27 cellular contexts compared by ENCODE assay signal in the genomic region with DNA sequence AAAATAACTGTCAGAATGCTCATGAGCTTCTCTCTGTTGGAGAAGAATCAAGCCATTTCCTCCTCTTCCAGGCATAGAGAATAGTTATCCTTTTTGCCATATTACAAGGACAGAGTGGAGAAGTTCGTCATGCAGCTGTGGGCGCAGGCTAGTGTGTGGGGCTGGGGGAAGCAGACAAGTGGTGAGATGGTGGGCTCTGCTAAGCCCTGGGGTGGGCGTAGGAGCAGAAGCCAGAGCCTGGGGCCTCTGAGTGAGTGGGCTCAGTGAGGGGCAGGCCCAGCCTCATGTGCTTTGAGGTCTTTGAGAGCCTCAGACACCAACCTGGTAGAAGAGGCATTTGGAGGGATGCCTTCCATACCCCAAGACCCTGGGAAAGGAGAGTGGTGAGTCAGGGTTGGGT. TPM values are rescaled to one million over a fixed set of nuclear protein-coding genes. Genes with fewer than 3 reads are reported as not detected.
DNase-seq lines count a peak whose midpoint lies in the region; ATAC-seq, FAIRE-seq and TF ChIP-seq lines count a peak whose summit lies in the region.
"Had no signal": no experiment of that assay in that cellular context is flagged by ENCODE, and none has a peak within 500 bp of the region (broad histone marks: within the 10 kb centered on the region; RNA-seq: fewer than 3 reads in every experiment).

No MANE protein-coding gene starts in this region.

- no peaks in the 10 kb centered on the region for H3K9me3 ChIP-seq in neural progenitor cell (ENCODE audit: low read depth)
- no peaks in the 10 kb centered on the region for H3K9me3 ChIP-seq in left ventricle myocardium inferior (replicated peaks)
- H3K9me3 ChIP-seq: tibial nerve had no signal

- peaks cover 100% of the 10 kb centered on the region for H3K79me2 ChIP-seq in neural progenitor cell (ENCODE audit: low read depth)

- DNase-seq in GM12891 (ENCODE audit: insufficient read length, low spot score) (no peak), HFFc6 (no peak), neural progenitor cell (ENCODE audit: low spot score) (no peak), HPDE6-E6E7 (ENCODE audit: extremely low spot score) (no peak), left ventricle myocardium inferior (no peak), KG1 (lab: John Stamatoyannopoulos, UW) (no peak), OCI-M1 (lab: John Stamatoyannopoulos, UW) (no peak)
- no peak for DNase-seq in central memory CD8-positive, alpha-beta T cell (ENCODE audit: low spot score in 2 of 2)
- DNase-seq: activated CD4-positive, alpha-beta T cell treated with anti-CD3 and anti-CD28 coated beads for 4 hours; activated CD8-positive, alpha-beta memory T cell treated with anti-CD3 and anti-CD28 coated beads, Interleukin-2, amount 50 U/mL, for 48 hours; CD4-positive, CD25-positive, alpha-beta regulatory T cell; DMS153; dorsolateral prefrontal cortex; head of caudate nucleus; mesendoderm; NCI-H1092 treated with DMSO at 0.1 percent for 48 hours; NCI-H2029 treated with DMSO at 0.1 percent for 48 hours; NCI-H226; NCI-H774; PC-3; SHP77; stimulated activated CD4-positive, alpha-beta T cell treated with anti-CD3 and anti-CD28 coated beads, Interleukin-1b, Interleukin-23, amount 100 ng/mL, for 48 hours; stimulated activated naive CD4-positive, alpha-beta T cell treated with Interleukin-2 at 50 U/mL for 16 hours; T-cell had no signal

- H3K36me3 ChIP-seq in neural progenitor cell (no peaks in the 10 kb centered on the region), left ventricle myocardium inferior (no peaks in the 10 kb centered on the region)
- H3K36me3 ChIP-seq: tibial nerve had no signal

- H3K4me3 ChIP-seq in neural progenitor cell, result no peak overlapping the region
- no peak overlapping the region for H3K4me3 ChIP-seq in left ventricle myocardium inferior
- H3K4me3 ChIP-seq: tibial nerve had no signal

- 0 out of 2 replicates have a peak, but pooled peaks have one; percentile 7 for TF ChIP-seq POLR2A in GM12891 (IDR thresholded peaks at IDR 0.05; ENCODE audit: low read depth, low read length)

- H4K20me1 ChIP-seq in neural progenitor cell (ENCODE audit: low read depth), result peaks cover 94% of the 10 kb centered on the region

- H3K4me1 ChIP-seq in neural progenitor cell (peaks cover 8% of the 10 kb centered on the region), left ventricle myocardium inferior (peaks cover 93% of the 10 kb centered on the region)

- H3K9ac ChIP-seq in neural progenitor cell, result no peak overlapping the region

- no peaks in the 10 kb centered on the region for H3K9me3 Mint-ChIP-seq in HFFc6
- no peaks in the 10 kb centered on the region for H3K9me3 Mint-ChIP-seq in central memory CD8-positive, alpha-beta T cell
- no peaks in the 10 kb centered on the region for H3K9me3 Mint-ChIP-seq in neural progenitor cell
- H3K9me3 Mint-ChIP-seq: CD4-positive, CD25-positive, alpha-beta regulatory T cell; T-cell had no signal

- H3F3A ChIP-seq in neural progenitor cell (ENCODE audit: low read depth), result no peaks in the 10 kb centered on the region

- intact Hi-C loops in left ventricle myocardium inferior (cut with micrococcal nuclease), result no loop called here

- no peak overlapping the region for H2AFZ ChIP-seq in neural progenitor cell (replicated peaks)

- no peak overlapping the region for H3K4me3 Mint-ChIP-seq in HFFc6
- no peak overlapping the region for H3K4me3 Mint-ChIP-seq in central memory CD8-positive, alpha-beta T cell
- no peak overlapping the region for H3K4me3 Mint-ChIP-seq in neural progenitor cell

- H3K27me3 ChIP-seq in neural progenitor cell, result no peaks in the 10 kb centered on the region
- H3K27me3 ChIP-seq in left ventricle myocardium inferior (ENCODE audit: low read depth), result no peaks in the 10 kb centered on the region
- H3K27me3 ChIP-seq: dorsolateral prefrontal cortex, tibial nerve had no signal

- H3K27me3 Mint-ChIP-seq in HFFc6 (ENCODE audit: insufficient read depth) (peaks cover 1% of the 10 kb centered on the region), neural progenitor cell (ENCODE audit: insufficient read depth, low read depth) (no peaks in the 10 kb centered on the region)
- no peaks in the 10 kb centered on the region for H3K27me3 Mint-ChIP-seq in central memory CD8-positive, alpha-beta T cell
- H3K27me3 Mint-ChIP-seq: CD4-positive, CD25-positive, alpha-beta regulatory T cell; progenitor cell of endocrine pancreas; T-cell had no signal

- no peaks in the 10 kb centered on the region; the same call in 1 of the 2 replicates for H3K36me3 Mint-ChIP-seq in HFFc6 (ENCODE audit: low read depth)
- H3K36me3 Mint-ChIP-seq in central memory CD8-positive, alpha-beta T cell (ENCODE audit: insufficient read depth), result peaks cover 5% of the 10 kb centered on the region
- H3K36me3 Mint-ChIP-seq in neural progenitor cell, result peaks cover 20% of the 10 kb centered on the region

- H3K4me1 Mint-ChIP-seq in HFFc6 (ENCODE audit: low read depth), result peaks cover 39% of the 10 kb centered on the region
- peaks cover 60% of the 10 kb centered on the region for H3K4me1 Mint-ChIP-seq in central memory CD8-positive, alpha-beta T cell
- H3K4me1 Mint-ChIP-seq in neural progenitor cell, result peaks cover 43% of the 10 kb centered on the region

- H3K4me2 ChIP-seq in neural progenitor cell, result no peak overlapping the region

- H3K27ac ChIP-seq in neural progenitor cell, result no peak overlapping the region
- no peak overlapping the region for H3K27ac ChIP-seq in left ventricle myocardium inferior (replicated peaks)
- H3K27ac ChIP-seq: tibial nerve had no signal

- ATAC-seq in central memory CD8-positive, alpha-beta T cell (replicated peaks; ENCODE audit: extremely low read depth, poor library complexity, severe bottlenecking), result no peak
- ATAC-seq: PC-3, T-cell had no signal

- TF ChIP-seq CTCF in HFFc6 (IDR thresholded peaks at IDR 0.05) (no peak), neural progenitor cell (IDR thresholded peaks at IDR 0.05) (no peak), left ventricle myocardium inferior (IDR thresholded peaks at IDR 0.05; ENCODE audit: borderline replicate concordance) (no peak)

- no peak for FAIRE-seq in GM12891 (lab: Jason Lieb, UNC)
- FAIRE-seq: TTC549 had no signal

- H3K27ac Mint-ChIP-seq in HFFc6 (peak overlapping the region; percentile 23; the same call in 1 of the 2 replicates), neural progenitor cell (peak overlapping the region; percentile 94)
- H3K27ac Mint-ChIP-seq in central memory CD8-positive, alpha-beta T cell (ENCODE audit: low read depth), result peak overlapping the region; percentile 17
- H3K27ac Mint-ChIP-seq: progenitor cell of endocrine pancreas, T-cell had no signal

TF ChIP-seq in GM12891, 5 proteins besides CTCF, POLR2A, EP300 and RAD21:
- no peak for TF ChIP-seq PAX5 (IDR thresholded peaks at IDR 0.05; ENCODE audit: insufficient read depth, low read length, severe bottlenecking)
- no peak for TF ChIP-seq POLR2AphosphoS5 (IDR thresholded peaks at IDR 0.05; ENCODE audit: low read depth, low read length)
- TF ChIP-seq SPI1 (IDR thresholded peaks at IDR 0.05; ENCODE audit: low read depth, low read length), result no peak
- TF ChIP-seq TAF1 (IDR thresholded peaks at IDR 0.05; ENCODE audit: low read depth, low read length), result no peak
- TF ChIP-seq POU2F2 (IDR thresholded peaks at IDR 0.05; ENCODE audit: low read depth, low read length), result no peak

RNA-seq across cellular contexts. Expression of a gene that starts 19.4 kb away (rescaled TPM):
- polyA plus RNA-seq in GM12891 (2012; ENCODE audit: low read depth, missing spikeins), result 36.8 TPM
- total RNA-seq in HFFc6 (2021; fragmentation: NEBNext Ultra II Directional; extraction: Animal tissue kit (Norgen Biotek cat#: 25700)), result 10 to 100 TPM; 32.5 to 44.3 (median 36.5) TPM
- total RNA-seq in neural progenitor cell (ENCODE audit: low replicate concordance) (52.8 and 62.1 TPM in 2 replicates), left ventricle myocardium inferior (43.4 TPM)

Comparison
In these comparisons a context has a peak if more than half of its experiments do, and no peak if none do; other contexts are left out.
1. H3K27ac Mint-ChIP-seq: peak in every context shown above with its lines; median percentile 94 in neural progenitor cell; 23 in HFFc6; 17 in central memory CD8-positive, alpha-beta T cell.